ENCODE assay signal across 15 cellular contexts in genomic region chr20:40489886-40490285, GRCh38.
DNase-seq lines count a peak whose midpoint lies in the region; TF ChIP-seq lines count a peak whose summit lies in the region.
"Had no signal": no experiment of that assay in that cellular context is flagged by ENCODE, and none has a peak within 500 bp of the region (broad histone marks: within the 10 kb centered on the region; RNA-seq: fewer than 3 reads in every experiment).

No MANE protein-coding gene starts in this region.

- no peaks in the 10 kb centered on the region for H3K9me3 ChIP-seq in WERI-Rb-1 (ENCODE audit: severe bottlenecking)
- H3K9me3 ChIP-seq: transverse colon had no signal

- CTCF ChIA-PET in RWPE1 (lab: Yijun Ruan, JAX), result interaction anchor here (0.6 kb wide), 2 partner anchors 183 to 497 kb away, joined by 3 read pairs; no protein-coding TSS in a partner anchor

- POLR2A ChIA-PET in RWPE1 (lab: Yijun Ruan, JAX; ENCODE audit: low non-redundant PET), result no interaction called here

- H3K27ac ChIP-seq in RWPE1 (no peak overlapping the region), WERI-Rb-1 (no peak overlapping the region)
- H3K27ac ChIP-seq: neural progenitor cell, transverse colon had no signal

- DNase-seq in Daoy (ENCODE audit: low read depth) (peak; percentile 47), RWPE1 (ENCODE audit: low spot score) (peak; percentile 90), epithelial cell of proximal tubule (ENCODE audit: low read depth) (peak; percentile 36), renal cortical epithelial cell (ENCODE audit: low read depth) (peak; percentile 90), NCI-H2171 (lab: John Stamatoyannopoulos, UW) (no peak), WERI-Rb-1 (no peak), NCI-H2196 treated with DMSO at 0.1 percent for 48 hours (lab: John Stamatoyannopoulos, UW; ENCODE audit: unreplicated experiment) (no peak), NCI-H146 (lab: John Stamatoyannopoulos, UW) (no peak)
- DNase-seq: anterior cingulate cortex, DND-41, NCI-H1105 treated with DMSO at 0.1 percent for 48 hours, NCI-H345, transverse colon had no signal

- H3K27me3 ChIP-seq in WERI-Rb-1 (ENCODE audit: insufficient read depth, low read depth, severe bottlenecking), result peaks cover 29% of the 10 kb centered on the region
- H3K27me3 ChIP-seq: neural progenitor cell, transverse colon had no signal

- no peak overlapping the region for H3K4me3 ChIP-seq in epithelial cell of proximal tubule (ENCODE audit: low read depth, low read length)
- no peak overlapping the region for H3K4me3 ChIP-seq in WERI-Rb-1 (ENCODE audit: low read depth, low read length)
- H3K4me3 ChIP-seq: K562, neural progenitor cell, transverse colon had no signal

- H3K36me3 ChIP-seq in WERI-Rb-1, result no peaks in the 10 kb centered on the region
- H3K36me3 ChIP-seq: neural progenitor cell, transverse colon had no signal

- TF ChIP-seq CTCF in RWPE1 (conservative IDR thresholded peaks at IDR 0.05; ENCODE audit: low read depth) (no peak), epithelial cell of proximal tubule (conservative IDR thresholded peaks at IDR 0.05; ENCODE audit: low read depth, low read length) (no peak), WERI-Rb-1 (IDR thresholded peaks at IDR 0.05; ENCODE audit: low read depth, low read length) (no peak)

Comparison
In these comparisons a context has a peak if more than half of its experiments do, and no peak if none do; other contexts are left out.
1. DNase-seq: peak in Daoy (single experiment), RWPE1 (single experiment), epithelial cell of proximal tubule (single experiment) and renal cortical epithelial cell (single experiment); none in NCI-H2171 (single experiment), WERI-Rb-1 (single experiment), NCI-H2196 treated with DMSO at 0.1 percent for 48 hours (single experiment) and NCI-H146 (single experiment).